11 cellular contexts compared by ENCODE assay signal in the genomic region with DNA sequence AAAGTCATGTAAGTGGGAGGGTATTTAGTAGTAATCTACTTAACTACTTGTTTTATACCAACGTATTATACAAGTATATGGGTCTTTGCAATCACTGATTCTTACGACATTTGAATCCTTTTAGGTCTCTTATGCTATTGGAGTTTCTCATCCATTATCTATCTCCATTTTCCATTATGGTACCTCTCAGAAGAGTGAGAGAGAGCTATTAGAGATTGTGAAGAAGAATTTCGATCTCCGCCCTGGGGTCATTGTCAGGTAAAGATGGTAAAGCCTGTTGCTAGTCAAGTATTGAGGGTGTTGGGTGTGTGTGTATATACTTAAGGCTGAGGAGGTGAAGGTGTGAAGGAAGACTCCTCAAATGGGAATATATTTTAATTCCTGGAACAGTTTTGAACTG. TPM values are rescaled to one million over a fixed set of nuclear protein-coding genes. Genes with fewer than 3 reads are reported as not detected.
DNase-seq lines count a peak whose midpoint lies in the region; ATAC-seq and TF ChIP-seq lines count a peak whose summit lies in the region.
"Had no signal": no experiment of that assay in that cellular context is flagged by ENCODE, and none has a peak within 500 bp of the region (broad histone marks: within the 10 kb centered on the region; RNA-seq: fewer than 3 reads in every experiment).

No MANE protein-coding gene starts in this region.

- H3K9me3 ChIP-seq in gastroesophageal sphincter = no peaks in the 10 kb centered on the region
- H3K9me3 ChIP-seq in suprapubic skin = no peaks in the 10 kb centered on the region

- WGBS in gastroesophageal sphincter (ENCODE audit: low coverage in 1 of 2), 2 donors = 73 to 74% methylated on average over 4 of the region's 4 CpGs
- WGBS in suprapubic skin = 78% methylated on average over 4 of the region's 4 CpGs

- H3K4me3 ChIP-seq in gastroesophageal sphincter (no peak overlapping the region), suprapubic skin (peak overlapping the region; percentile 79)

- H3K27ac Mint-ChIP-seq in activated naive CD4-positive, alpha-beta T cell treated with anti-CD3 and anti-CD28 coated beads, Interleukin-2, amount 50 U/mL, for 24 hours = peak overlapping the region; percentile 91
- peak overlapping the region; percentile 92 for H3K27ac Mint-ChIP-seq in activated CD8-positive, alpha-beta T cell treated with anti-CD3 and anti-CD28 coated beads for 36 hours

- H3K4me1 ChIP-seq in gastroesophageal sphincter (peaks cover 4 to 52% (median 25%) of the 10 kb centered on the region in 3 donors), suprapubic skin (peaks cover 74% of the 10 kb centered on the region)

- no peak for DNase-seq in activated naive CD4-positive, alpha-beta T cell (lab: John Stamatoyannopoulos, UW)
- no peak for DNase-seq in activated CD8-positive, alpha-beta T cell treated with anti-CD3 and anti-CD28 coated beads for 36 hours
- DNase-seq in suprapubic skin (ENCODE audit: low spot score in 2 of 2) (no peak), omental fat pad (ENCODE audit: low spot score) (no peak)
- DNase-seq: NCI-H1092 treated with DMSO at 0.1 percent for 48 hours; retina; stimulated activated CD8-positive, alpha-beta memory T cell treated with anti-CD3 and anti-CD28 coated beads, Interleukin-4, amount 100 ng/mL, for 48 hours had no signal

- CTCF ChIA-PET in activated CD8-positive, alpha-beta T cell treated with anti-CD3 and anti-CD28 coated beads for 36 hours (lab: Charles Lee) = interaction anchor here (2.1 to 5.8 kb wide), 3 partner anchors 8 to 123 kb away, joined by 6 to 58 read pairs (median 11); no protein-coding TSS in a partner anchor

- POLR2A ChIA-PET in activated CD8-positive, alpha-beta T cell treated with anti-CD3 and anti-CD28 coated beads for 36 hours (lab: Charles Lee) = interaction anchor here (1.0 to 17.6 kb wide), 7 partner anchors 14 to 222 kb away, joined by 3 to 467 read pairs (median 7); a partner anchor contains a TSS

- no peak for TF ChIP-seq CTCF in activated CD8-positive, alpha-beta T cell treated with anti-CD3 and anti-CD28 coated beads for 36 hours (IDR thresholded peaks at IDR 0.05)
- TF ChIP-seq CTCF in gastroesophageal sphincter (IDR thresholded peaks at IDR 0.05) (no peak), suprapubic skin (IDR thresholded peaks at IDR 0.05) (no peak), omental fat pad (IDR thresholded peaks at IDR 0.05) (no peak)

- H3K27me3 ChIP-seq in gastroesophageal sphincter = no peaks in the 10 kb centered on the region
- no peaks in the 10 kb centered on the region for H3K27me3 ChIP-seq in suprapubic skin

- ATAC-seq in activated CD8-positive, alpha-beta T cell treated with anti-CD3 and anti-CD28 coated beads for 36 hours = no peak
- ATAC-seq in gastroesophageal sphincter = no peak
- ATAC-seq in GM18861 (IDR thresholded peaks at IDR 0.05; ENCODE audit: unreplicated experiment) = no peak
- no peak for ATAC-seq in omental fat pad (ENCODE audit: low FRiP score)
- no peak for ATAC-seq in HG02981 (IDR thresholded peaks at IDR 0.05; ENCODE audit: unreplicated experiment)

- no peaks in the 10 kb centered on the region for H3K9me3 Mint-ChIP-seq in activated naive CD4-positive, alpha-beta T cell treated with anti-CD3 and anti-CD28 coated beads, Interleukin-2, amount 50 U/mL, for 24 hours
- H3K9me3 Mint-ChIP-seq in activated CD8-positive, alpha-beta T cell treated with anti-CD3 and anti-CD28 coated beads for 36 hours = no peaks in the 10 kb centered on the region

- no peaks in the 10 kb centered on the region for H3K27me3 Mint-ChIP-seq in activated naive CD4-positive, alpha-beta T cell treated with anti-CD3 and anti-CD28 coated beads, Interleukin-2, amount 50 U/mL, for 24 hours
- H3K27me3 Mint-ChIP-seq in activated CD8-positive, alpha-beta T cell treated with anti-CD3 and anti-CD28 coated beads for 36 hours = no peaks in the 10 kb centered on the region

- H3K36me3 Mint-ChIP-seq in activated naive CD4-positive, alpha-beta T cell treated with anti-CD3 and anti-CD28 coated beads, Interleukin-2, amount 50 U/mL, for 24 hours = peaks cover 41% of the 10 kb centered on the region
- peaks cover 69% of the 10 kb centered on the region for H3K36me3 Mint-ChIP-seq in activated CD8-positive, alpha-beta T cell treated with anti-CD3 and anti-CD28 coated beads for 36 hours (ENCODE audit: low read depth)

- peak overlapping the region in 3 of 4 donors; percentile 96 to 98 (median 98) for H3K27ac ChIP-seq in gastroesophageal sphincter
- H3K27ac ChIP-seq in suprapubic skin = no peak overlapping the region

- peak overlapping the region; percentile 99 for H3K4me3 Mint-ChIP-seq in activated naive CD4-positive, alpha-beta T cell treated with anti-CD3 and anti-CD28 coated beads, Interleukin-2, amount 50 U/mL, for 24 hours
- peak overlapping the region; percentile 99 for H3K4me3 Mint-ChIP-seq in activated CD8-positive, alpha-beta T cell treated with anti-CD3 and anti-CD28 coated beads for 36 hours

- H3K36me3 ChIP-seq in gastroesophageal sphincter (peaks cover 9 to 64% of the 10 kb centered on the region in 2 donors), suprapubic skin (peaks cover 48% of the 10 kb centered on the region)

- intact Hi-C loops in activated CD8-positive, alpha-beta T cell treated with anti-CD3 and anti-CD28 coated beads for 36 hours (cut with micrococcal nuclease) = loop anchor here (10.0 kb wide), 1 partner anchor 218 kb away; a partner anchor contains a TSS

- peaks cover 40% of the 10 kb centered on the region for H3K4me1 Mint-ChIP-seq in activated naive CD4-positive, alpha-beta T cell treated with anti-CD3 and anti-CD28 coated beads, Interleukin-2, amount 50 U/mL, for 24 hours
- peaks cover 35% of the 10 kb centered on the region for H3K4me1 Mint-ChIP-seq in activated CD8-positive, alpha-beta T cell treated with anti-CD3 and anti-CD28 coated beads for 36 hours (ENCODE audit: low read depth)

- no peak for TF ChIP-seq EP300 in gastroesophageal sphincter (IDR thresholded peaks at IDR 0.05)
- TF ChIP-seq EP300 in suprapubic skin (IDR thresholded peaks at IDR 0.05) = no peak

- TF ChIP-seq POLR2A in gastroesophageal sphincter (IDR thresholded peaks at IDR 0.05) = no peak
- TF ChIP-seq POLR2A in suprapubic skin (IDR thresholded peaks at IDR 0.05) = no peak

RNA-seq across cellular contexts. Expression of a gene that starts 3.8 kb away (rescaled TPM):
- 100 to 1,000 TPM; 276 to 282 TPM for total RNA-seq in activated CD8-positive, alpha-beta T cell treated with anti-CD3 and anti-CD28 coated beads for 36 hours
- total RNA-seq in gastroesophageal sphincter (100 to 1,000 TPM in 2 of 4 donors, 10 to 100 TPM in 2; 68.5 to 295 (median 130) TPM), suprapubic skin (100 to 1,000 TPM; 153 to 234 (median 167) TPM), omental fat pad (1,000 to 10,000 TPM in 1 of 4 donors, 100 to 1,000 TPM in 3; 223 to 1,046 (median 437) TPM)

RNA-seq across cellular contexts. Expression of a gene that starts 18.5 kb away (rescaled TPM):
- 10 to 100 TPM; 14.6 to 16.7 TPM for total RNA-seq in activated CD8-positive, alpha-beta T cell treated with anti-CD3 and anti-CD28 coated beads for 36 hours
- 10 to 100 TPM; 16.2 to 29.3 (median 24.3) TPM for total RNA-seq in gastroesophageal sphincter
- 10 to 100 TPM; 23.2 to 38.9 (median 27.7) TPM for total RNA-seq in suprapubic skin
- 10 to 100 TPM; 24.7 to 44.1 (median 39.8) TPM for total RNA-seq in omental fat pad

RNA-seq across cellular contexts. Expression of a gene that starts 34.6 kb away (rescaled TPM):
- total RNA-seq in activated CD8-positive, alpha-beta T cell treated with anti-CD3 and anti-CD28 coated beads for 36 hours = 10 to 100 TPM; 84.5 to 91.1 TPM
- total RNA-seq in gastroesophageal sphincter (10 to 100 TPM in 2 of 4 donors, 1 to 10 TPM in 1, not detected in 1; 4.9 to 30.5 (median 13.6) TPM), suprapubic skin (100 to 1,000 TPM in 1 of 4 donors, 10 to 100 TPM in 3; 85.5 to 123 (median 96.0) TPM), omental fat pad (10 to 100 TPM; 23.3 to 48.7 (median 46.1) TPM)

RNA-seq across cellular contexts. Expression of a gene that starts 41.5 kb away (rescaled TPM):
- 10 to 100 TPM; 28.0 to 29.4 TPM for total RNA-seq in activated CD8-positive, alpha-beta T cell treated with anti-CD3 and anti-CD28 coated beads for 36 hours
- 10 to 100 TPM; 37.6 to 56.5 (median 51.2) TPM for total RNA-seq in gastroesophageal sphincter
- total RNA-seq in suprapubic skin = 10 to 100 TPM in 2 of 4 donors, 1 to 10 TPM in 2; 7.9 to 24.1 (median 14.0) TPM
- total RNA-seq in omental fat pad = 100 to 1,000 TPM in 1 of 4 donors, 10 to 100 TPM in 3; 51.4 to 116 (median 85.0) TPM

RNA-seq across cellular contexts. Expression of a gene that starts 52.8 kb away (rescaled TPM):
- total RNA-seq in activated CD8-positive, alpha-beta T cell treated with anti-CD3 and anti-CD28 coated beads for 36 hours = 100 to 1,000 TPM; 112 to 117 TPM
- total RNA-seq in gastroesophageal sphincter (100 to 1,000 TPM; 113 to 174 (median 148) TPM), suprapubic skin (100 to 1,000 TPM in 3 of 4 donors, 10 to 100 TPM in 1; 89.9 to 127 (median 110) TPM), omental fat pad (100 to 1,000 TPM in 3 of 4 donors, 10 to 100 TPM in 1; 94.7 to 216 (median 144) TPM)
